ENCODE assay signal across 16 cellular contexts in genomic region chr13:47039106-47039505, GRCh38.
DNase-seq lines count a peak whose midpoint lies in the region; ATAC-seq, FAIRE-seq and TF ChIP-seq lines count a peak whose summit lies in the region.
"Had no signal": no experiment of that assay in that cellular context is flagged by ENCODE, and none has a peak within 500 bp of the region (broad histone marks: within the 10 kb centered on the region; RNA-seq: fewer than 3 reads in every experiment).

No MANE protein-coding gene starts in this region.

- H3K4me1 ChIP-seq in GM23338 (ENCODE audit: insufficient read depth) = peaks cover 50% of the 10 kb centered on the region
- peaks cover 12% of the 10 kb centered on the region for H3K4me1 ChIP-seq in astrocyte (ENCODE audit: insufficient read depth, low read length)
- H3K4me1 ChIP-seq in foreskin keratinocyte = peaks cover 8% of the 10 kb centered on the region
- H3K4me1 ChIP-seq in small intestine (ENCODE audit: control insufficient read depth in 2 of 2, insufficient read depth in 1 of 2, low read depth in 1 of 2, low read length in 1 of 2) = no peaks in the 10 kb centered on the region

- H3K9me3 ChIP-seq in astrocyte (ENCODE audit: insufficient read depth, low read depth, low read length) (no peaks in the 10 kb centered on the region), small intestine (ENCODE audit: control insufficient read depth, low read depth) (no peaks in the 10 kb centered on the region)
- H3K9me3 ChIP-seq: thoracic aorta had no signal

- H3K4me3 Mint-ChIP-seq in GM23338 = no peak overlapping the region
- no peak overlapping the region for H3K4me3 Mint-ChIP-seq in astrocyte (ENCODE audit: unreplicated experiment)
- H3K4me3 Mint-ChIP-seq: activated CD8-positive, alpha-beta T cell treated with anti-CD3 and anti-CD28 coated beads, Interleukin-2, amount 10 ng/mL, durations not matched to agents 7 days and 5 days had no signal

- no peak overlapping the region for H3K4me3 ChIP-seq in GM23338
- H3K4me3 ChIP-seq in astrocyte (ENCODE audit: insufficient read depth, low read depth, low read length) = no peak overlapping the region
- H3K4me3 ChIP-seq in small intestine (ENCODE audit: low read depth in 1 of 2, low read length in 2 of 2) = no peak overlapping the region
- H3K4me3 ChIP-seq: hepatocyte, SK-N-MC, thoracic aorta had no signal

- H3F3A ChIP-seq in GM23338 (replicated peaks; ENCODE audit: low read depth) = no peaks in the 10 kb centered on the region

- 73 to 76% (median 76%) methylated on average over 2 of the region's 2 CpGs for WGBS in small intestine, 3 donors

- H3K36me3 Mint-ChIP-seq in GM23338 (ENCODE audit: low read depth) (no peaks in the 10 kb centered on the region), astrocyte (ENCODE audit: low read depth, unreplicated experiment) (no peaks in the 10 kb centered on the region)

- peaks cover 3% of the 10 kb centered on the region for H3K27me3 Mint-ChIP-seq in GM23338 (ENCODE audit: insufficient read depth, low read depth, poor library complexity)
- H3K27me3 Mint-ChIP-seq in astrocyte (ENCODE audit: low read depth, unreplicated experiment) = peaks cover 3% of the 10 kb centered on the region

- H3K9me2 ChIP-seq in GM23338 (ENCODE audit: insufficient read depth) = no peaks in the 10 kb centered on the region

- no peak for ATAC-seq in GM23338
- ATAC-seq in foreskin keratinocyte = peak; percentile 96
- ATAC-seq: activated CD8-positive, alpha-beta T cell treated with anti-CD3 and anti-CD28 coated beads, Interleukin-2, amount 10 ng/mL, durations not matched to agents 7 days and 5 days; HepG2; left lobe of liver had no signal

- H3K36me3 ChIP-seq in GM23338 (ENCODE audit: insufficient read depth) (no peaks in the 10 kb centered on the region), astrocyte (ENCODE audit: insufficient read depth, low read length) (no peaks in the 10 kb centered on the region), small intestine (ENCODE audit: control insufficient read depth in 2 of 2, insufficient read depth in 2 of 2, low read length in 2 of 2) (no peaks in the 10 kb centered on the region)
- H3K36me3 ChIP-seq: thoracic aorta had no signal

- H3K27ac ChIP-seq in GM23338 (ENCODE audit: low read depth) (no peak overlapping the region), astrocyte (ENCODE audit: low read depth, low read length) (no peak overlapping the region), foreskin keratinocyte (no peak overlapping the region), small intestine (ENCODE audit: low read depth in 1 of 2, low read length in 1 of 2) (no peak overlapping the region)
- H3K27ac ChIP-seq: hepatocyte, SK-N-MC, thoracic aorta had no signal

- DNase-seq in GM23338 (ENCODE audit: low spot score) (no peak), astrocyte (ENCODE audit: low read depth) (peak; percentile 89), foreskin keratinocyte (peak; percentile 68 to 86), OCI-M2 (lab: John Stamatoyannopoulos, UW; ENCODE audit: unreplicated experiment) (no peak), small intestine (no peak), occipital lobe (lab: John Stamatoyannopoulos, UW) (no peak)
- DNase-seq in stimulated activated CD4-positive, alpha-beta T cell treated with anti-CD3 and anti-CD28 coated beads, Interleukin-12 subunit alpha, Interleukin-12 subunit beta, amount 100 ng/mL, for 4 hours = no peak
- DNase-seq: activated CD8-positive, alpha-beta T cell treated with anti-CD3 and anti-CD28 coated beads, Interleukin-2, amount 10 ng/mL, durations not matched to agents 7 days and 5 days; activated effector memory CD4-positive, alpha-beta T cell treated with anti-CD3 and anti-CD28 coated beads, Interleukin-2, amount 50 U/mL, for 16 hours; caudate nucleus; stimulated activated CD4-positive, alpha-beta T cell treated with anti-CD3 and anti-CD28 coated beads, Interleukin-2, amount 100 ng/mL, for 24 hours had no signal

- no peaks in the 10 kb centered on the region for H3K9me3 Mint-ChIP-seq in GM23338
- H3K9me3 Mint-ChIP-seq in astrocyte (ENCODE audit: unreplicated experiment) = no peaks in the 10 kb centered on the region

- H3K9ac ChIP-seq in astrocyte (ENCODE audit: low read length) = no peak overlapping the region

- peak; percentile 96 for FAIRE-seq in astrocyte (lab: Jason Lieb, UNC)
- no peak for FAIRE-seq in small intestine (lab: Jason Lieb, UNC)
- FAIRE-seq: HepG2 had no signal

- peak overlapping the region; percentile 16; the same call in 1 of the 2 replicates for H3K4me2 ChIP-seq in GM23338
- H3K4me2 ChIP-seq in astrocyte (ENCODE audit: low read length) = peak overlapping the region; percentile 69
- H3K4me2 ChIP-seq: hepatocyte had no signal

- no peak overlapping the region for H2AFZ ChIP-seq in GM23338
- H2AFZ ChIP-seq in astrocyte (ENCODE audit: low read depth, low read length) = no peak overlapping the region
- H2AFZ ChIP-seq: hepatocyte had no signal

- H3K79me2 ChIP-seq in GM23338 (replicated peaks; ENCODE audit: insufficient read depth) = no peaks in the 10 kb centered on the region
- no peaks in the 10 kb centered on the region for H3K79me2 ChIP-seq in astrocyte (ENCODE audit: insufficient read depth, low read length)
- H3K79me2 ChIP-seq: hepatocyte had no signal

- H3K4me1 Mint-ChIP-seq in GM23338 (peaks cover 43% of the 10 kb centered on the region), astrocyte (ENCODE audit: low read depth, unreplicated experiment) (peaks cover 35% of the 10 kb centered on the region)

- TF ChIP-seq CTCF in GM23338 (conservative IDR thresholded peaks at IDR 0.05; ENCODE audit: low read depth in 2 of 2) = no peak
- TF ChIP-seq CTCF in astrocyte (IDR thresholded peaks at IDR 0.05; ENCODE audit: insufficient read depth, low read depth, low read length) = no peak
- no peak for TF ChIP-seq CTCF in foreskin keratinocyte (conservative IDR thresholded peaks at IDR 0.05)

- H3K27me3 ChIP-seq in GM23338 (ENCODE audit: insufficient read depth) = no peaks in the 10 kb centered on the region
- no peaks in the 10 kb centered on the region for H3K27me3 ChIP-seq in astrocyte (ENCODE audit: insufficient read depth, low read length)
- H3K27me3 ChIP-seq in foreskin keratinocyte = no peaks in the 10 kb centered on the region
- no peaks in the 10 kb centered on the region for H3K27me3 ChIP-seq in small intestine (ENCODE audit: control insufficient read depth in 2 of 2, insufficient read depth in 2 of 2, low read length in 2 of 2)
- H3K27me3 ChIP-seq: hepatocyte had no signal

- no peaks in the 10 kb centered on the region for H4K20me1 ChIP-seq in GM23338 (replicated peaks; ENCODE audit: insufficient read depth)
- H4K20me1 ChIP-seq in astrocyte (ENCODE audit: insufficient read depth, low read length) = no peaks in the 10 kb centered on the region

- H3K27ac Mint-ChIP-seq in GM23338 (0 out of 2 replicates have a peak overlapping the region, but pooled peaks have one; percentile 24), astrocyte (ENCODE audit: unreplicated experiment) (peak overlapping the region; percentile 23)
- H3K27ac Mint-ChIP-seq: activated CD8-positive, alpha-beta T cell treated with anti-CD3 and anti-CD28 coated beads, Interleukin-2, amount 10 ng/mL, durations not matched to agents 7 days and 5 days had no signal

TF ChIP-seq in GM23338, 12 proteins besides CTCF, POLR2A, EP300 and RAD21 (continues in another document):
- TF ChIP-seq REST (IDR thresholded peaks at IDR 0.05; ENCODE audit: unreplicated experiment) = no peak
- no peak for TF ChIP-seq CREB1 (CRISPR knock-in tag; IDR thresholded peaks at IDR 0.05; ENCODE audit: low read depth)
- TF ChIP-seq STAT1 (IDR thresholded peaks at IDR 0.05; ENCODE audit: unreplicated experiment) = no peak
- TF ChIP-seq EZH2 (IDR thresholded peaks at IDR 0.05; ENCODE audit: low read depth, unreplicated experiment) = no peak
- TF ChIP-seq JUNB (IDR thresholded peaks at IDR 0.05; ENCODE audit: unreplicated experiment) = no peak
- TF ChIP-seq EZH2phosphoT487 (IDR thresholded peaks at IDR 0.05; ENCODE audit: unreplicated experiment) = no peak

Comparison
In these comparisons a context has a peak if more than half of its experiments do, and no peak if none do; other contexts are left out.
1. DNase-seq: peak in astrocyte (single experiment) and foreskin keratinocyte (2 of 2); none in GM23338 (single experiment), OCI-M2 (single experiment), small intestine (single experiment), occipital lobe (single experiment) and stimulated activated CD4-positive, alpha-beta T cell treated with anti-CD3 and anti-CD28 coated beads, Interleukin-12 subunit alpha, Interleukin-12 subunit beta, amount 100 ng/mL, for 4 hours (single experiment).